Comparison of ENCODE assay signal across 15 cellular contexts in genomic region chr10:91313-91712, GRCh38. TPM values are rescaled to one million over a fixed set of nuclear protein-coding genes. Genes with fewer than 3 reads are reported as not detected.
DNase-seq lines count a peak whose midpoint lies in the region; ATAC-seq and TF ChIP-seq lines count a peak whose summit lies in the region.
"Had no signal": no experiment of that assay in that cellular context is flagged by ENCODE, and none has a peak within 500 bp of the region (broad histone marks: within the 10 kb centered on the region; RNA-seq: fewer than 3 reads in every experiment).

No MANE protein-coding gene starts in this region.

- no peak overlapping the region for H3K18ac ChIP-seq in neuronal stem cell (ENCODE audit: low read length)

- H3K27me3 ChIP-seq in body of pancreas: no peaks in the 10 kb centered on the region
- H3K27me3 ChIP-seq in neuronal stem cell (ENCODE audit: control insufficient read depth in 3 of 3, insufficient read depth in 3 of 3, low read depth in 1 of 3, low read length in 3 of 3): peaks cover 0 to 22% (median 0%) of the 10 kb centered on the region in 3 experiments

- TF ChIP-seq CTCF in VCaP (conservative IDR thresholded peaks at IDR 0.05): no peak
- TF ChIP-seq CTCF in body of pancreas (IDR thresholded peaks at IDR 0.05): no peak

- H3K14ac ChIP-seq in neuronal stem cell (ENCODE audit: low read length): no peak overlapping the region

- no peak overlapping the region for H4K91ac ChIP-seq in neuronal stem cell (ENCODE audit: low read depth, low read length, poor library complexity)

- no peak for DNase-seq in body of pancreas
- peak; percentile 65 for DNase-seq in left ventricle myocardium superior
- DNase-seq in neuronal stem cell (ENCODE audit: low spot score): no peak
- DNase-seq in erythroblast (lab: John Stamatoyannopoulos, UW): no peak
- DNase-seq in activated T-cell treated with anti-CD3 and anti-CD28 coated beads, Interleukin-2, amount 50 U/mL, for 48 hours: no peak
- no peak for DNase-seq in hypothalamus (lab: John Stamatoyannopoulos, UW)
- DNase-seq: COR-L47, GF-D8, HCEC 1CT, HFFc6 had no signal

- no peak overlapping the region for H2BK12ac ChIP-seq in neuronal stem cell (ENCODE audit: low read length)

- H3K27ac ChIP-seq in VCaP (peak overlapping the region; percentile 80), body of pancreas (peak overlapping the region in 3 of 4 donors; percentile 72 to 77 (median 73)), neuronal stem cell (replicated peaks; ENCODE audit: low read length) (no peak overlapping the region)
- H3K27ac ChIP-seq: A549 had no signal

- no peak overlapping the region for H3K4me3 ChIP-seq in body of pancreas
- H3K4me3 ChIP-seq in neuronal stem cell (ENCODE audit: low read length in 2 of 2): peak overlapping the region in 1 of 2 donors; percentile 5
- H3K4me3 ChIP-seq: A549 had no signal

- no peak overlapping the region for H3K9ac ChIP-seq in neuronal stem cell (ENCODE audit: low read depth, low read length, poor library complexity)

- no peak overlapping the region for H2BK15ac ChIP-seq in neuronal stem cell (ENCODE audit: low read length)

- no peak overlapping the region for H3K4me2 ChIP-seq in neuronal stem cell (ENCODE audit: insufficient read depth, low read length, poor library complexity, severe bottlenecking)
- H3K4me2 ChIP-seq: A549 had no signal

- no peak overlapping the region for H4K8ac ChIP-seq in neuronal stem cell (ENCODE audit: low read depth, low read length)

- no peak overlapping the region for H2AFZ ChIP-seq in neuronal stem cell (ENCODE audit: low read length)

- TF ChIP-seq POLR2A in body of pancreas (IDR thresholded peaks at IDR 0.05) (no peak), erythroblast (IDR thresholded peaks at IDR 0.05; ENCODE audit: low read length) (no peak)

- H2BK5ac ChIP-seq in neuronal stem cell (ENCODE audit: low read length): no peak overlapping the region

- H3K4me1 ChIP-seq in body of pancreas: peaks cover 45% of the 10 kb centered on the region
- H3K4me1 ChIP-seq in neuronal stem cell (ENCODE audit: control insufficient read depth in 2 of 2, insufficient read depth in 1 of 2, low read depth in 1 of 2, low read length in 2 of 2): no peaks in the 10 kb centered on the region
- H3K4me1 ChIP-seq: A549 had no signal

- no peak for ATAC-seq in body of pancreas
- ATAC-seq in left ventricle myocardium superior: peak; percentile 94
- no peak for ATAC-seq in HG02759 (IDR thresholded peaks at IDR 0.05; ENCODE audit: unreplicated experiment)
- ATAC-seq: A549; CD8-positive, alpha-beta T cell had no signal

- H2AK5ac ChIP-seq in neuronal stem cell (ENCODE audit: low read depth, low read length): no peak overlapping the region

- intact Hi-C loops in body of pancreas (cut with DNase I): no loop called here
- intact Hi-C loops in left ventricle myocardium superior (cut with micrococcal nuclease): no loop called here

- H3K79me1 ChIP-seq in neuronal stem cell (ENCODE audit: low read depth, low read length): no peaks in the 10 kb centered on the region

- peak overlapping the region; percentile 29 for H3K23ac ChIP-seq in neuronal stem cell (ENCODE audit: low read depth, low read length, poor library complexity)

- H2BK120ac ChIP-seq in neuronal stem cell (ENCODE audit: low read depth, low read length): no peak overlapping the region

- no peak overlapping the region for H3K4ac ChIP-seq in neuronal stem cell (ENCODE audit: low read length)

- WGBS in body of pancreas, 2 donors: 67 to 80% methylated on average over 2 to 6 of the region's 8 CpGs
- no CpG with 5 or more reads among the region's 8 CpGs for WGBS in neuronal stem cell (ENCODE audit: extremely low coverage in 2 of 2, insufficient read length in 2 of 2, insufficient replicate concordance in 1 of 2), 2 donors

- H3K36me3 ChIP-seq in body of pancreas (replicated peaks in 1 of 2; ENCODE audit: insufficient read depth in 1 of 2, low read depth in 2 of 2) (no peaks in the 10 kb centered on the region), neuronal stem cell (replicated peaks in 1 of 2; ENCODE audit: control insufficient read depth in 2 of 2, insufficient read depth in 2 of 2, low read length in 2 of 2) (no peaks in the 10 kb centered on the region)

- peaks cover 0 to 7% (median 0%) of the 10 kb centered on the region in 3 donors for H3K9me3 ChIP-seq in body of pancreas
- peaks cover 4 to 5% of the 10 kb centered on the region in 2 donors for H3K9me3 ChIP-seq in neuronal stem cell (replicated peaks in 1 of 2; ENCODE audit: control insufficient read depth in 2 of 2, insufficient read depth in 1 of 2, low read depth in 1 of 2, low read length in 2 of 2)

RNA-seq across cellular contexts. Expression of gene TUBB8, which starts 42.2 kb away (rescaled TPM):
- total RNA-seq in body of pancreas: 10 to 100 TPM in 1 of 2 donors, not detected in 1; 14.2 TPM
- not detected for total RNA-seq in left ventricle myocardium superior
- 0.84 TPM for polyA plus RNA-seq in neuronal stem cell (2013, experiment 1 of 2)
- polyA plus RNA-seq in neuronal stem cell (2013, experiment 2 of 2): 0.60 TPM
- total RNA-seq: CD8-positive, alpha-beta T cell; HFFc6 had no signal
- polyA plus RNA-seq: AG04450 had no signal

RNA-seq across cellular contexts. Expression of gene ZMYND11, which starts 43.9 kb away (rescaled TPM):
- total RNA-seq in body of pancreas (10 to 100 TPM; 37.6 to 43.8 TPM), left ventricle myocardium superior (80.7 TPM)
- polyA plus RNA-seq in neuronal stem cell (2013, experiment 1 of 2): 28.9 TPM
- 28.5 TPM for polyA plus RNA-seq in neuronal stem cell (2013, experiment 2 of 2)
